ENCODE assay signal across 18 cellular contexts in genomic region chr9:80968611-80969010, GRCh38.
A peak's percentile ranks its signal among the peaks of the same experiment; 100 is the strongest.
DNase-seq lines count a peak whose midpoint lies in the region; ATAC-seq, FAIRE-seq and TF ChIP-seq lines count a peak whose summit lies in the region.
"Had no signal": no experiment of that assay in that cellular context is flagged by ENCODE, and none has a peak within 500 bp of the region (broad histone marks: within the 10 kb centered on the region; RNA-seq: fewer than 3 reads in every experiment).

No MANE protein-coding gene starts in this region.

- no peak overlapping the region for H3K4me3 ChIP-seq in astrocyte (ENCODE audit: insufficient read depth, low read depth, low read length)
- no peak overlapping the region for H3K4me3 ChIP-seq in fibroblast of villous mesenchyme (ENCODE audit: low read depth, low read length)
- H3K4me3 ChIP-seq: heart right ventricle, psoas muscle had no signal

- H3K9me3 Mint-ChIP-seq in astrocyte (ENCODE audit: unreplicated experiment), result peaks cover 4% of the 10 kb centered on the region

- DNase-seq in HS-5 (ENCODE audit: low read depth), result peak; percentile 49
- peak; percentile 88 for DNase-seq in astrocyte (ENCODE audit: low read depth)
- peak; percentile 52 for DNase-seq in fibroblast of villous mesenchyme (ENCODE audit: low read depth)
- peak; percentile 54 for DNase-seq in urothelium cell line (ENCODE audit: low spot score)
- no peak for DNase-seq in SIG-M5 treated with dmso at 0.1 percent for 504 hours (lab: John Stamatoyannopoulos, UW; ENCODE audit: unreplicated experiment)
- DNase-seq in GM10266 (ENCODE audit: extremely low spot score), result no peak
- DNase-seq: activated CD8-positive, alpha-beta T cell treated with anti-CD3 and anti-CD28 coated beads, Interleukin-2, amount 10 ng/mL, durations not matched to agents 7 days and 5 days; aorta; CD8-positive, alpha-beta T cell; effector CD8-positive, alpha-beta T cell; GDM1; heart right ventricle; left cardiac atrium; NCI-H1436 treated with DMSO at 0.1 percent for 48 hours; NCI-H345; psoas muscle had no signal

- peak overlapping the region; percentile 8 for H3K4me3 Mint-ChIP-seq in astrocyte (ENCODE audit: unreplicated experiment)
- H3K4me3 Mint-ChIP-seq: activated CD8-positive, alpha-beta T cell treated with anti-CD3 and anti-CD28 coated beads, Interleukin-2, amount 10 ng/mL, durations not matched to agents 7 days and 5 days; CD8-positive, alpha-beta T cell had no signal

- H3K27ac Mint-ChIP-seq in astrocyte (ENCODE audit: unreplicated experiment), result peak overlapping the region; percentile 90
- H3K27ac Mint-ChIP-seq: activated CD8-positive, alpha-beta T cell treated with anti-CD3 and anti-CD28 coated beads, Interleukin-2, amount 10 ng/mL, durations not matched to agents 7 days and 5 days; CD8-positive, alpha-beta T cell had no signal

- H3K27me3 ChIP-seq in astrocyte (ENCODE audit: insufficient read depth, low read length), result no peaks in the 10 kb centered on the region
- H3K27me3 ChIP-seq: heart right ventricle had no signal

- no peaks in the 10 kb centered on the region for H3K27me3 Mint-ChIP-seq in astrocyte (ENCODE audit: low read depth, unreplicated experiment)

- FAIRE-seq in astrocyte (lab: Jason Lieb, UNC), result no peak
- FAIRE-seq in urothelium cell line (lab: Jason Lieb, UNC), result no peak
- FAIRE-seq: TTC549 had no signal

- H3K4me2 ChIP-seq in astrocyte (ENCODE audit: low read length), result no peak overlapping the region

- H3K79me2 ChIP-seq in astrocyte (ENCODE audit: insufficient read depth, low read length), result no peaks in the 10 kb centered on the region

- H3K4me1 ChIP-seq in astrocyte (ENCODE audit: insufficient read depth, low read length), result no peaks in the 10 kb centered on the region
- H3K4me1 ChIP-seq: heart right ventricle, psoas muscle had no signal

- no peak overlapping the region for H3K27ac ChIP-seq in astrocyte (ENCODE audit: low read depth, low read length)
- H3K27ac ChIP-seq: heart right ventricle, psoas muscle had no signal

- peaks cover 12% of the 10 kb centered on the region for H3K4me1 Mint-ChIP-seq in astrocyte (ENCODE audit: low read depth, unreplicated experiment)

- no peak overlapping the region for H2AFZ ChIP-seq in astrocyte (ENCODE audit: low read depth, low read length)

- H3K9me3 ChIP-seq in astrocyte (ENCODE audit: insufficient read depth, low read depth, low read length), result no peaks in the 10 kb centered on the region
- H3K9me3 ChIP-seq: psoas muscle had no signal

- TF ChIP-seq CTCF in astrocyte (IDR thresholded peaks at IDR 0.05; ENCODE audit: insufficient read depth, low read depth, low read length) (no peak), fibroblast of villous mesenchyme (IDR thresholded peaks at IDR 0.05; ENCODE audit: insufficient read depth, low read depth, low read length) (no peak), GM10266 (IDR thresholded peaks at IDR 0.05; ENCODE audit: control insufficient read depth, insufficient read depth, low read depth, missing control alignments) (no peak)

- no peak overlapping the region for H3K9ac ChIP-seq in astrocyte (ENCODE audit: low read length)

- H4K20me1 ChIP-seq in astrocyte (ENCODE audit: insufficient read depth, low read length), result no peaks in the 10 kb centered on the region

- no peaks in the 10 kb centered on the region for H3K36me3 ChIP-seq in astrocyte (ENCODE audit: insufficient read depth, low read length)
- H3K36me3 ChIP-seq: heart right ventricle had no signal

- peaks cover 4% of the 10 kb centered on the region for H3K36me3 Mint-ChIP-seq in astrocyte (ENCODE audit: low read depth, unreplicated experiment)
- H3K36me3 Mint-ChIP-seq: CD8-positive, alpha-beta T cell had no signal

- no peak for ATAC-seq in GM21360 (IDR thresholded peaks at IDR 0.05; ENCODE audit: unreplicated experiment)
- ATAC-seq: activated CD8-positive, alpha-beta T cell treated with anti-CD3 and anti-CD28 coated beads, Interleukin-2, amount 10 ng/mL, durations not matched to agents 7 days and 5 days; CD8-positive, alpha-beta T cell; heart right ventricle; left cardiac atrium; psoas muscle had no signal

Comparison
In these comparisons a context has a peak if more than half of its experiments do, and no peak if none do; other contexts are left out.
1. DNase-seq: peak in HS-5 (single experiment), astrocyte (single experiment), fibroblast of villous mesenchyme (single experiment) and urothelium cell line (single experiment); none in SIG-M5 treated with dmso at 0.1 percent for 504 hours (single experiment) and GM10266 (single experiment).